Comparison of ENCODE assay signal across 19 cellular contexts in the genomic region with DNA sequence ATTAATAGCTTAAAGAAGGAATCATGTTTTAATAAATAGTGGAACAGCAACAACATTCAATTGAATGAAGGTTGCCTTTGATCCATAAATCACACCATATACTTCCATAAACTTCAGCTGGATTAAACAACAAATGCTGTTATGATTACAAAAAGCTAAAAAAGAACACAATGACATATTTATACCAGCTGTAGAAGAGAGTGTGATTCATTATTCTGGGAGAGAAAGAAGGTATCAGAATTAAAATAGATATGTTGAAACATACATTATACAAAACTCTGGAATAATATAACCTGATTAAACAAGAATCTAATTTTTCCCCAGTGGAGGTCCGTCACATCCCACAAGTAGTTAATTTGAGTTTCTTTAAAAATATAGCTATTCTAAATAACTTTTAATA. TPM values are rescaled to one million over a fixed set of nuclear protein-coding genes. Genes with fewer than 3 reads are reported as not detected.
DNase-seq lines count a peak whose midpoint lies in the region; ATAC-seq and TF ChIP-seq lines count a peak whose summit lies in the region.
"Had no signal": no experiment of that assay in that cellular context is flagged by ENCODE, and none has a peak within 500 bp of the region (broad histone marks: within the 10 kb centered on the region; RNA-seq: fewer than 3 reads in every experiment).

No MANE protein-coding gene starts in this region.

- H2BK5ac ChIP-seq in IMR-90 (ENCODE audit: low read depth, low read length, poor library complexity, severe bottlenecking) (peak overlapping the region; percentile 98), mesenchymal stem cell (ENCODE audit: low read depth, low read length, poor library complexity, severe bottlenecking) (no peak overlapping the region)

- H3K9ac ChIP-seq in IMR-90 (ENCODE audit: low read depth, low read length) (peak overlapping the region; percentile 35; the same call in 1 of the 2 replicates), mesenchymal stem cell (ENCODE audit: low read length) (peak overlapping the region; percentile 82)

- H3K79me1 ChIP-seq in IMR-90 (ENCODE audit: low read depth in 1 of 2, low read length in 2 of 2) (peaks cover 3 to 16% of the 10 kb centered on the region in 2 experiments; a peak in 3 of 4 replicates), mesenchymal stem cell (replicated peaks; ENCODE audit: low read length, poor library complexity, severe bottlenecking) (no peaks in the 10 kb centered on the region)

- H4K91ac ChIP-seq in IMR-90 (ENCODE audit: insufficient read depth, low read depth, low read length) (peak overlapping the region; percentile 33), mesenchymal stem cell (ENCODE audit: low read length) (no peak overlapping the region)

- no peak for TF ChIP-seq RAD21 in IMR-90 (IDR thresholded peaks at IDR 0.05; ENCODE audit: low read length)

- no peak overlapping the region for H2BK12ac ChIP-seq in mesenchymal stem cell (ENCODE audit: low read length in 2 of 2)

- peak overlapping the region; percentile 63 for H3K14ac ChIP-seq in IMR-90 (replicated peaks; ENCODE audit: low read depth, low read length)
- H3K14ac ChIP-seq in mesenchymal stem cell (ENCODE audit: low read length in 2 of 2): no peak overlapping the region

- no peaks in the 10 kb centered on the region for H4K20me1 ChIP-seq in IMR-90 (ENCODE audit: insufficient read depth, low read length)

- 0 out of 3 replicates have a peak overlapping the region, but pooled peaks have one; percentile 30 for H2BK15ac ChIP-seq in IMR-90 (ENCODE audit: low read depth, low read length)
- no peak overlapping the region for H2BK15ac ChIP-seq in mesenchymal stem cell (ENCODE audit: low read depth, poor library complexity, severe bottlenecking)

- H3K4me1 ChIP-seq in IMR-90 (ENCODE audit: control insufficient read depth, insufficient read depth, low read length): peaks cover 17% of the 10 kb centered on the region
- H3K4me1 ChIP-seq in mesenchymal stem cell (ENCODE audit: control insufficient read depth, insufficient read depth, low read depth, low read length): no peaks in the 10 kb centered on the region
- H3K4me1 ChIP-seq in transverse colon: peaks cover 0 to 4% (median 0%) of the 10 kb centered on the region in 4 donors
- H3K4me1 ChIP-seq: Caco-2, lower lobe of right lung had no signal

- H2AK5ac ChIP-seq in IMR-90 (ENCODE audit: low read depth, low read length) (no peak overlapping the region), mesenchymal stem cell (ENCODE audit: low read length, severe bottlenecking) (no peak overlapping the region)

- H3K56ac ChIP-seq in IMR-90 (ENCODE audit: extremely low read depth, insufficient read depth, low read length): peak overlapping the region; percentile 87

- H2BK20ac ChIP-seq in IMR-90 (ENCODE audit: low read depth, low read length): peak overlapping the region; percentile 97

- peak overlapping the region; percentile 92 for H3K18ac ChIP-seq in IMR-90 (ENCODE audit: low read depth, low read length)
- no peak overlapping the region for H3K18ac ChIP-seq in mesenchymal stem cell (ENCODE audit: low read depth in 1 of 2, low read length in 2 of 2)

- peak overlapping the region; percentile 80 for H4K5ac ChIP-seq in IMR-90 (ENCODE audit: low read depth, low read length)

- H3K36me3 ChIP-seq in IMR-90 (ENCODE audit: control insufficient read depth, insufficient read depth, low read length) (no peaks in the 10 kb centered on the region), brain microvascular endothelial cell (replicated peaks) (no peaks in the 10 kb centered on the region), mesenchymal stem cell (ENCODE audit: control insufficient read depth in 1 of 2, insufficient read depth in 2 of 2, low read depth in 1 of 2, low read length in 2 of 2) (no peaks in the 10 kb centered on the region), transverse colon (no peaks in the 10 kb centered on the region)
- H3K36me3 ChIP-seq: lower lobe of right lung had no signal

- H3K23ac ChIP-seq in IMR-90 (ENCODE audit: low read depth, low read length) (peak overlapping the region; percentile 83; the same call in 1 of the 2 replicates), mesenchymal stem cell (ENCODE audit: low read length in 2 of 2) (no peak overlapping the region)

- H2AFZ ChIP-seq in IMR-90 (replicated peaks; ENCODE audit: low read length, poor library complexity) (no peak overlapping the region), mesenchymal stem cell (ENCODE audit: low read depth, low read length) (no peak overlapping the region)

- H2BK120ac ChIP-seq in IMR-90 (ENCODE audit: low read depth, low read length) (peak overlapping the region; percentile 94), mesenchymal stem cell (ENCODE audit: low read depth, low read length) (no peak overlapping the region)

- CTCF ChIA-PET in IMR-90 (lab: Yijun Ruan, JAX): interaction anchor here (0.6 to 1.2 kb wide), 4 partner anchors 18 to 302 kb away, joined by 3 read pairs; no protein-coding TSS in a partner anchor

- H3K9me1 ChIP-seq in IMR-90 (ENCODE audit: insufficient read depth, low read length): peaks cover 9% of the 10 kb centered on the region

- DNase-seq in IMR-90 (no peak), brain microvascular endothelial cell (no peak), mesenchymal stem cell (no peak), transverse colon (no peak), G401 (ENCODE audit: low spot score) (no peak), amygdala (lab: John Stamatoyannopoulos, UW) (no peak)
- DNase-seq: activated CD8-positive, alpha-beta memory T cell treated with anti-CD3 and anti-CD28 coated beads for 24 hours; activated naive CD4-positive, alpha-beta T cell treated with anti-CD3 and anti-CD28 coated beads for 36 hours; activated T-cell treated with anti-CD3 and anti-CD28 coated beads, Interleukin-2, amount 50 U/mL, for 4 hours; aorta; Caco-2; endodermal cell; lower lobe of right lung; NCI-H146; NCI-H2171 treated with DMSO at 0.1 percent for 48 hours; NCI-H526; stimulated activated CD4-positive, alpha-beta T cell treated with anti-CD3 and anti-CD28 coated beads, Interleukin-12 subunit alpha, Interleukin-12 subunit beta, amount 100 ng/mL, for 4 hours; stimulated activated CD8-positive, alpha-beta memory T cell treated with anti-CD3 and anti-CD28 coated beads, Interleukin-4, amount 100 ng/mL, for 48 hours had no signal

- ATAC-seq in IMR-90 (ENCODE audit: low read depth) (no peak), GM18858 (IDR thresholded peaks at IDR 0.05; ENCODE audit: unreplicated experiment) (no peak)
- ATAC-seq: activated T-cell treated with anti-CD3 and anti-CD28 coated beads, Interleukin-2, amount 50 U/mL, for 4 hours had no signal

- in situ Hi-C loops in IMR-90 (cut with MboI; ENCODE audit: low sequenced_read_pairs): no loop called here
- in situ Hi-C loops in brain microvascular endothelial cell (cut with HindIII; ENCODE audit: low pct_ligation_motif_present, low sequenced_read_pairs): no loop called here
- in situ Hi-C loops in transverse colon (cut with MboI; ENCODE audit: low pct_ligation_motif_present in 1 of 4, low pct_unique_long_range_greater_than_20kb in 1 of 4, low sequenced_read_pairs in 3 of 4): loop anchor here in 2 of 4 donors (10.0 to 25.0 kb wide), 2 partner anchors 74 to 133 kb away; a partner anchor contains a TSS
- in situ Hi-C loops in G401 (cut with HindIII; ENCODE audit: low sequenced_read_pairs): no loop called here

- intact Hi-C loops in IMR-90 (cut with micrococcal nuclease) (loop anchor here (10.0 kb wide), 1 partner anchor 204 kb away; a partner anchor contains a TSS), transverse colon (cut with DNase I; ENCODE audit: low total_unique reads) (no loop called here)

- H3K27ac ChIP-seq in IMR-90 (ENCODE audit: insufficient read depth, low read length): peak overlapping the region; percentile 69; the same call in 1 of the 2 replicates
- H3K27ac ChIP-seq in brain microvascular endothelial cell: peak overlapping the region; percentile 52
- H3K27ac ChIP-seq in mesenchymal stem cell (ENCODE audit: low read length, poor library complexity, severe bottlenecking): no peak overlapping the region
- peak overlapping the region in 3 of 4 donors; percentile 27 to 33 (median 30) for H3K27ac ChIP-seq in transverse colon
- H3K27ac ChIP-seq: lower lobe of right lung had no signal

- H3K4ac ChIP-seq in IMR-90 (ENCODE audit: low read depth, low read length) (peak overlapping the region; percentile 81; the same call in 1 of the 2 replicates), mesenchymal stem cell (ENCODE audit: low read depth in 1 of 2, low read length in 2 of 2) (no peak overlapping the region)

- H3K9me3 ChIP-seq in IMR-90 (ENCODE audit: control insufficient read depth, insufficient read depth, low read length) (no peaks in the 10 kb centered on the region), mesenchymal stem cell (ENCODE audit: control insufficient read depth, low read length) (no peaks in the 10 kb centered on the region), transverse colon (no peaks in the 10 kb centered on the region)
- H3K9me3 ChIP-seq: Caco-2, lower lobe of right lung had no signal

- no peak for TF ChIP-seq POLR2A in IMR-90 (IDR thresholded peaks at IDR 0.05; ENCODE audit: low read depth, low read length)
- TF ChIP-seq POLR2A in transverse colon (IDR thresholded peaks at IDR 0.05): no peak

- TF ChIP-seq CTCF in IMR-90 (conservative IDR thresholded peaks at IDR 0.05; ENCODE audit: low read depth, low read length) (no peak), brain microvascular endothelial cell (IDR thresholded peaks at IDR 0.05; ENCODE audit: low read depth, low read length, missing control alignments) (no peak), transverse colon (IDR thresholded peaks at IDR 0.05) (no peak)

- H4K8ac ChIP-seq in IMR-90 (ENCODE audit: low read depth in 2 of 2, low read length in 2 of 2): peak overlapping the region; percentile 7 to 91; a peak in 3 of 4 replicates
- H4K8ac ChIP-seq in mesenchymal stem cell (ENCODE audit: low read length): no peak overlapping the region

- H3K4me3 ChIP-seq in IMR-90 (ENCODE audit: insufficient read depth, low read depth, low read length) (no peak overlapping the region), brain microvascular endothelial cell (ENCODE audit: low read depth, low read length) (no peak overlapping the region), mesenchymal stem cell (ENCODE audit: insufficient read depth in 1 of 2, low read depth in 1 of 2, low read length in 2 of 2) (peak overlapping the region in 1 of 2 experiments; percentile 12), transverse colon (no peak overlapping the region)
- H3K4me3 ChIP-seq: lower lobe of right lung had no signal

- no peak overlapping the region for H2AK9ac ChIP-seq in IMR-90 (replicated peaks; ENCODE audit: low read depth, low read length, poor library complexity)

- H3K27me3 ChIP-seq in IMR-90 (ENCODE audit: control insufficient read depth, insufficient read depth, low read length): no peaks in the 10 kb centered on the region
- no peaks in the 10 kb centered on the region for H3K27me3 ChIP-seq in brain microvascular endothelial cell (replicated peaks)
- no peaks in the 10 kb centered on the region for H3K27me3 ChIP-seq in mesenchymal stem cell (ENCODE audit: control insufficient read depth in 1 of 2, insufficient read depth in 1 of 2, low read length in 2 of 2)
- H3K27me3 ChIP-seq in transverse colon: no peaks in the 10 kb centered on the region

- POLR2A ChIA-PET in IMR-90 (lab: Charles Lee; ENCODE audit: unreplicated experiment): interaction anchor here (0.6 to 1.2 kb wide), 3 partner anchors 9 to 77 kb away, joined by 3 to 4 read pairs (median 3); no protein-coding TSS in a partner anchor

- no TSS peak for BruUV-seq in IMR-90 (replicated peaks; lab: Mats Ljungman, UMichigan)

- H3K4me2 ChIP-seq in IMR-90 (ENCODE audit: low read depth, low read length) (peak overlapping the region; percentile 74), mesenchymal stem cell (ENCODE audit: low read length, poor library complexity, severe bottlenecking) (no peak overlapping the region)

- WGBS in IMR-90 (ENCODE audit: extremely low coverage in 2 of 2, insufficient read length in 1 of 2), 2 experiments: no CpG with 5 or more reads among the region's 1 CpG
- WGBS in mesenchymal stem cell: no CpG with 5 or more reads among the region's 1 CpG
- WGBS in transverse colon (ENCODE audit: low coverage in 1 of 2), 2 donors: 67 to 79% methylated on average over 1 of the region's 1 CpG

- no peak for TF ChIP-seq EP300 in transverse colon (IDR thresholded peaks at IDR 0.05; ENCODE audit: low read depth)

- dilution Hi-C loops in IMR-90 (cut with HindIII; ENCODE audit: low sequenced_read_pairs, unreplicated experiment): no loop called here

RNA-seq across cellular contexts. Expression of a gene that starts 7.5 kb away (rescaled TPM):
- total RNA-seq in IMR-90 (2012; rRNA removed) (23.5 and 27.2 TPM in 2 replicates), transverse colon (10 to 100 TPM in 1 of 4 donors, 1 to 10 TPM in 3; 1.5 to 30.3 (median 6.0) TPM)
- polyA plus RNA-seq in IMR-90 (2012; rRNA removed): 38.5 and 44.0 TPM in 2 replicates
- 20.8 and 23.4 TPM in 2 replicates for polyA plus RNA-seq in IMR-90 (2012; cell fraction: cytosol; rRNA removed)
- polyA plus RNA-seq in IMR-90 (2012; cell fraction: nucleus; rRNA removed; ENCODE audit: low replicate concordance): 17.3 and 54.7 TPM in 2 replicates
- polyA plus RNA-seq in mesenchymal stem cell (2013, experiment 1 of 2): 21.6 TPM
- 22.2 TPM for polyA plus RNA-seq in mesenchymal stem cell (2013, experiment 2 of 2)
- 2.4 and 9.2 TPM in 2 replicates for total RNA-seq in G401 (2014; rRNA removed; shearing (Covaris generic))
